8 cellular contexts compared by ENCODE assay signal in genomic region chr7:29988391-29989256, GRCh38. TPM values are rescaled to one million over a fixed set of nuclear protein-coding genes. Genes with fewer than 3 reads are reported as not detected.
DNase-seq lines count a peak whose midpoint lies in the region; ATAC-seq and TF ChIP-seq lines count a peak whose summit lies in the region.

No MANE protein-coding gene starts in this region.

- H3K27ac Mint-ChIP-seq in T-helper 17 cell, result peak overlapping the region; percentile 24

- BruUV-seq in IMR-90 (replicated peaks; lab: Mats Ljungman, UMichigan), result no TSS peak

- peak overlapping the region; percentile 75 for H3K18ac ChIP-seq in IMR-90 (ENCODE audit: low read depth, low read length)

- H2AK5ac ChIP-seq in IMR-90 (ENCODE audit: low read depth, low read length), result peak overlapping the region; percentile 72; the same call in 1 of the 2 replicates

- peak overlapping the region; percentile 69 for H3K56ac ChIP-seq in IMR-90 (ENCODE audit: extremely low read depth, insufficient read depth, low read length)

- no peak for TF ChIP-seq RAD21 in IMR-90 (IDR thresholded peaks at IDR 0.05; ENCODE audit: low read length)

- DNase-seq in IMR-90 (peak; percentile 73), T-helper 17 cell (peak in 2 of 3 donors; percentile 11 to 14), cerebellar cortex (ENCODE audit: low spot score) (peak; percentile 79), inferior parietal cortex (ENCODE audit: extremely low spot score) (peak; percentile 67)

- peaks cover 8% of the 10 kb centered on the region for H3K9me1 ChIP-seq in IMR-90 (ENCODE audit: insufficient read depth, low read length)

- peak overlapping the region; percentile 70 for H3K4me2 ChIP-seq in DOHH2 (ENCODE audit: low read length)
- peak overlapping the region; percentile 89 for H3K4me2 ChIP-seq in IMR-90 (ENCODE audit: low read depth, low read length)

- peak overlapping the region; percentile 82 for H2BK120ac ChIP-seq in IMR-90 (ENCODE audit: low read depth, low read length)

- H3K4me3 ChIP-seq in DOHH2 (ENCODE audit: low read length) (peak overlapping the region; percentile 94), IMR-90 (ENCODE audit: insufficient read depth, low read depth, low read length) (peak overlapping the region; percentile 99), skeletal muscle tissue (ENCODE audit: low read length in 3 of 3) (peak overlapping the region; percentile 68 to 73 (median 70))

- H4K91ac ChIP-seq in IMR-90 (ENCODE audit: insufficient read depth, low read depth, low read length), result peak overlapping the region; percentile 66

- H3K36me3 ChIP-seq in DOHH2 (ENCODE audit: control insufficient read depth, low read length), result no peaks in the 10 kb centered on the region
- H3K36me3 ChIP-seq in IMR-90 (ENCODE audit: control insufficient read depth, insufficient read depth, low read length), result no peaks in the 10 kb centered on the region
- H3K36me3 ChIP-seq in skeletal muscle tissue (ENCODE audit: control insufficient read depth in 3 of 3, insufficient read depth in 3 of 3, low read length in 3 of 3), result no peaks in the 10 kb centered on the region

- peaks cover 60% of the 10 kb centered on the region for H3K79me2 ChIP-seq in DOHH2 (ENCODE audit: control insufficient read depth, low read length)

- peak overlapping the region; percentile 95 for H2AFZ ChIP-seq in IMR-90 (replicated peaks; ENCODE audit: low read length, poor library complexity)

- H3K23ac ChIP-seq in IMR-90 (ENCODE audit: low read depth, low read length), result peak overlapping the region; percentile 80

- H2AK9ac ChIP-seq in IMR-90 (replicated peaks; ENCODE audit: low read depth, low read length, poor library complexity), result peak overlapping the region; percentile 92

- TF ChIP-seq POLR2A in IMR-90 (IDR thresholded peaks at IDR 0.05; ENCODE audit: low read depth, low read length), result no peak

- H2BK20ac ChIP-seq in IMR-90 (ENCODE audit: low read depth, low read length), result peak overlapping the region; percentile 52

- peak overlapping the region; percentile 77; the same call in 2 of the 3 replicates for H2BK15ac ChIP-seq in IMR-90 (ENCODE audit: low read depth, low read length)

- H3K9ac ChIP-seq in IMR-90 (ENCODE audit: low read depth, low read length), result peak overlapping the region; percentile 94
- peak overlapping the region; percentile 43 to 77 (median 65) for H3K9ac ChIP-seq in skeletal muscle tissue (ENCODE audit: low read depth in 1 of 3, low read length in 3 of 3)

- H3K27ac ChIP-seq in DOHH2 (ENCODE audit: low read depth, low read length) (peak overlapping the region; percentile 71), IMR-90 (ENCODE audit: insufficient read depth, low read length) (peak overlapping the region; percentile 97), skeletal muscle tissue (ENCODE audit: low read depth, low read length) (peak overlapping the region; percentile 40)

- TF ChIP-seq CTCF in DOHH2 (IDR thresholded peaks at IDR 0.05; ENCODE audit: low read depth, low read length, poor library complexity, severe bottlenecking), result no peak
- no peak for TF ChIP-seq CTCF in IMR-90 (conservative IDR thresholded peaks at IDR 0.05; ENCODE audit: low read depth, low read length)

- peaks cover 7 to 42% of the 10 kb centered on the region in 2 experiments; a peak in 3 of 4 replicates for H3K79me1 ChIP-seq in IMR-90 (ENCODE audit: low read depth in 1 of 2, low read length in 2 of 2)

- H3K4me1 Mint-ChIP-seq in T-helper 17 cell, result peaks cover 19% of the 10 kb centered on the region

- intact Hi-C loops in IMR-90 (cut with micrococcal nuclease), result loop anchor here (1.0 to 2.0 kb wide), 2 partner anchors 38 to 74 kb away; partner anchors contain the start of gene FKBP14

- H4K8ac ChIP-seq in IMR-90 (ENCODE audit: low read depth in 2 of 2, low read length in 2 of 2), result peak overlapping the region; percentile 50 to 85

- H3K9me3 ChIP-seq in DOHH2 (ENCODE audit: control insufficient read depth, insufficient read depth, low read length) (no peaks in the 10 kb centered on the region), IMR-90 (ENCODE audit: control insufficient read depth, insufficient read depth, low read length) (peaks cover 3% of the 10 kb centered on the region; the same call in 1 of the 2 replicates), T-helper 17 cell (ENCODE audit: control insufficient read depth, low read length, poor library complexity, severe bottlenecking) (peaks cover 5% of the 10 kb centered on the region), skeletal muscle tissue (ENCODE audit: control insufficient read depth in 3 of 3, low read length in 3 of 3) (peaks cover 0 to 3% (median 0%) of the 10 kb centered on the region in 3 donors)

- H3K27me3 Mint-ChIP-seq in T-helper 17 cell, result peaks cover 58% of the 10 kb centered on the region

- peak overlapping the region; percentile 78 for H4K5ac ChIP-seq in IMR-90 (ENCODE audit: low read depth, low read length)

- peak overlapping the region; percentile 81 for H3K4ac ChIP-seq in IMR-90 (ENCODE audit: low read depth, low read length)

- dilution Hi-C loops in IMR-90 (cut with HindIII; ENCODE audit: low sequenced_read_pairs, unreplicated experiment), result no loop called here

- POLR2A ChIA-PET in IMR-90 (lab: Charles Lee; ENCODE audit: unreplicated experiment), result no interaction called here

- no peaks in the 10 kb centered on the region for H3K27me3 ChIP-seq in DOHH2 (ENCODE audit: control insufficient read depth, low read length)
- H3K27me3 ChIP-seq in IMR-90 (ENCODE audit: control insufficient read depth, insufficient read depth, low read length), result no peaks in the 10 kb centered on the region
- H3K27me3 ChIP-seq in skeletal muscle tissue (ENCODE audit: control insufficient read depth in 3 of 3, insufficient read depth in 3 of 3, low read length in 3 of 3), result peaks cover 7 to 27% (median 26%) of the 10 kb centered on the region in 3 donors

- peak overlapping the region; percentile 94 for H2BK5ac ChIP-seq in IMR-90 (ENCODE audit: low read depth, low read length, poor library complexity, severe bottlenecking)

- in situ Hi-C loops in IMR-90 (cut with MboI; ENCODE audit: low sequenced_read_pairs), result no loop called here

- ATAC-seq in GM21528 (IDR thresholded peaks at IDR 0.05; ENCODE audit: low FRiP score, unreplicated experiment), result peak; percentile 43
- peak; percentile 43 for ATAC-seq in IMR-90 (ENCODE audit: low read depth)
- ATAC-seq in T-helper 17 cell, result peak; percentile 58
- ATAC-seq in GM18858 (IDR thresholded peaks at IDR 0.05; ENCODE audit: unreplicated experiment), result no peak

- H3K14ac ChIP-seq in IMR-90 (replicated peaks; ENCODE audit: low read depth, low read length), result peak overlapping the region; percentile 89

- peaks cover 6% of the 10 kb centered on the region for H3K36me3 Mint-ChIP-seq in T-helper 17 cell (ENCODE audit: low read depth)

- no peaks in the 10 kb centered on the region for H3K9me2 ChIP-seq in DOHH2 (replicated peaks; ENCODE audit: control insufficient read depth, low read length)

- peaks cover 34% of the 10 kb centered on the region for H3F3A ChIP-seq in DOHH2 (ENCODE audit: control insufficient read depth, insufficient read depth)

- H4K20me1 ChIP-seq in DOHH2 (ENCODE audit: control insufficient read depth, insufficient read depth, low read depth, low read length), result no peaks in the 10 kb centered on the region
- peaks cover 13% of the 10 kb centered on the region for H4K20me1 ChIP-seq in IMR-90 (ENCODE audit: insufficient read depth, low read length)

- peaks cover 48% of the 10 kb centered on the region for H3K4me1 ChIP-seq in DOHH2 (ENCODE audit: control insufficient read depth, low read length)
- H3K4me1 ChIP-seq in IMR-90 (ENCODE audit: control insufficient read depth, insufficient read depth, low read length), result peaks cover 10% of the 10 kb centered on the region
- no peaks in the 10 kb centered on the region for H3K4me1 ChIP-seq in skeletal muscle tissue (ENCODE audit: control insufficient read depth in 3 of 3, insufficient read depth in 3 of 3, low read length in 3 of 3)

- 7% methylated on average over 4 of the region's 75 CpGs; no CpG with 5 or more reads in 1 of the 2 experiments for WGBS in IMR-90 (ENCODE audit: extremely low coverage in 2 of 2, insufficient read length in 1 of 2), 2 experiments

- CTCF ChIA-PET in IMR-90 (lab: Yijun Ruan, JAX), result no interaction called here

- H3K4me3 Mint-ChIP-seq in T-helper 17 cell, result peak overlapping the region; percentile 87

TF ChIP-seq in IMR-90, 13 proteins besides CTCF, POLR2A, EP300 and RAD21:
- TF ChIP-seq BHLHE40 (IDR thresholded peaks at IDR 0.05; ENCODE audit: low read depth, low read length) (no peak), CHD1 (IDR thresholded peaks at IDR 0.05; ENCODE audit: low read depth, low read length) (0 out of 2 replicates have a peak, but pooled peaks have one; percentile 43), MXI1 (IDR thresholded peaks at IDR 0.05; ENCODE audit: borderline replicate concordance, low read depth, low read length) (peak; percentile 13; the same call in 1 of the 2 replicates)

RNA-seq across cellular contexts. Expression of gene SCRN1, which starts 1.0 kb away (rescaled TPM):
- total RNA-seq in IMR-90 (2012; rRNA removed), result 124 and 141 TPM in 2 replicates
- polyA plus RNA-seq in IMR-90 (2012; rRNA removed), result 49.2 and 57.1 TPM in 2 replicates
- 22.1 and 25.6 TPM in 2 replicates for polyA plus RNA-seq in IMR-90 (2012; cell fraction: cytosol; rRNA removed)
- polyA plus RNA-seq in IMR-90 (2012; cell fraction: nucleus; rRNA removed; ENCODE audit: low replicate concordance), result 18.4 and 54.4 TPM in 2 replicates
- total RNA-seq in T-helper 17 cell, result 1 to 10 TPM; 5.7 to 6.1 TPM
- total RNA-seq in skeletal muscle tissue, result 20.4 TPM

RNA-seq across cellular contexts. Expression of gene FKBP14, which starts 37.9 kb away (rescaled TPM):
- 27.1 and 45.0 TPM in 2 replicates for total RNA-seq in IMR-90 (2012; rRNA removed)
- polyA plus RNA-seq in IMR-90 (2012; rRNA removed), result 21.8 and 26.3 TPM in 2 replicates
- polyA plus RNA-seq in IMR-90 (2012; cell fraction: cytosol; rRNA removed), result 5.9 and 7.5 TPM in 2 replicates
- 1.6 and 9.7 TPM in 2 replicates for polyA plus RNA-seq in IMR-90 (2012; cell fraction: nucleus; rRNA removed; ENCODE audit: low replicate concordance)
- 1 to 10 TPM; 5.1 to 7.4 TPM for total RNA-seq in T-helper 17 cell
- 13.0 TPM for total RNA-seq in skeletal muscle tissue

RNA-seq across cellular contexts. Expression of gene PLEKHA8, which starts 39.6 kb away (rescaled TPM):
- total RNA-seq in IMR-90 (2012; rRNA removed) (9.7 and 13.6 TPM in 2 replicates), T-helper 17 cell (1 to 10 TPM; 5.9 to 7.6 TPM), skeletal muscle tissue (6.8 TPM)
- polyA plus RNA-seq in IMR-90 (2012; rRNA removed), result 2.9 and 3.6 TPM in 2 replicates
- 0.76 and 0.88 TPM in 2 replicates for polyA plus RNA-seq in IMR-90 (2012; cell fraction: cytosol; rRNA removed)
- polyA plus RNA-seq in IMR-90 (2012; cell fraction: nucleus; rRNA removed; ENCODE audit: low replicate concordance), result 1.0 and 5.6 TPM in 2 replicates

Comparison
In these comparisons a context has a peak if more than half of its experiments do, and no peak if none do; other contexts are left out.
1. H3K27ac ChIP-seq: peak in every context shown above with its lines; median percentile 97 in IMR-90; 71 in DOHH2; 40 in skeletal muscle tissue.
2. DNase-seq: peak in every context shown above with its lines; median percentile 79 in cerebellar cortex; 73 in IMR-90; 67 in inferior parietal cortex; 12 in T-helper 17 cell.